Comparison of ENCODE assay signal across 1 cellular context in the genomic region with DNA sequence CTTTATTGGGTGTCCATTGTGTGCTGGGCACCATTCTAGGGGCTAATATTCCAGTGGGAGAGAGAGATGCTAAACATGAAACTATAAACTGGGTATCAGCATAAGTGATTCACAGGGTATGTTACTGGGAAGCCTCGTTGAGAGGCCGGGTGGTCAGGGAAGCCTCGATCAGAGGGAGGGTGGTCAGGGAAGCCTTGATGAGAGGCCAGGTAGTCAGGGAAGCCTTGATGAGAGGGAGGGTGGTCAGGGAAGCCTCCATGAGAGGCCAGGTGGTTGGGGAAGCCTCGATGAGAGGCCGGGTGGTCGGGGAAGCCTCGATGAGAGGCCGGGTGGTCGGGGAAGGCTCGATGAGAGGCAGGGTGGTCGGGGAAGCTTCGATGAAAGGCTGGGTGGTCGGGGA.
TF ChIP-seq lines count a peak whose summit lies in the region.

No MANE protein-coding gene starts in this region.

TF ChIP-seq in A549, 52 proteins besides CTCF, POLR2A, EP300 and RAD21 (continued from another document):
- TF ChIP-seq, protein P1, sequence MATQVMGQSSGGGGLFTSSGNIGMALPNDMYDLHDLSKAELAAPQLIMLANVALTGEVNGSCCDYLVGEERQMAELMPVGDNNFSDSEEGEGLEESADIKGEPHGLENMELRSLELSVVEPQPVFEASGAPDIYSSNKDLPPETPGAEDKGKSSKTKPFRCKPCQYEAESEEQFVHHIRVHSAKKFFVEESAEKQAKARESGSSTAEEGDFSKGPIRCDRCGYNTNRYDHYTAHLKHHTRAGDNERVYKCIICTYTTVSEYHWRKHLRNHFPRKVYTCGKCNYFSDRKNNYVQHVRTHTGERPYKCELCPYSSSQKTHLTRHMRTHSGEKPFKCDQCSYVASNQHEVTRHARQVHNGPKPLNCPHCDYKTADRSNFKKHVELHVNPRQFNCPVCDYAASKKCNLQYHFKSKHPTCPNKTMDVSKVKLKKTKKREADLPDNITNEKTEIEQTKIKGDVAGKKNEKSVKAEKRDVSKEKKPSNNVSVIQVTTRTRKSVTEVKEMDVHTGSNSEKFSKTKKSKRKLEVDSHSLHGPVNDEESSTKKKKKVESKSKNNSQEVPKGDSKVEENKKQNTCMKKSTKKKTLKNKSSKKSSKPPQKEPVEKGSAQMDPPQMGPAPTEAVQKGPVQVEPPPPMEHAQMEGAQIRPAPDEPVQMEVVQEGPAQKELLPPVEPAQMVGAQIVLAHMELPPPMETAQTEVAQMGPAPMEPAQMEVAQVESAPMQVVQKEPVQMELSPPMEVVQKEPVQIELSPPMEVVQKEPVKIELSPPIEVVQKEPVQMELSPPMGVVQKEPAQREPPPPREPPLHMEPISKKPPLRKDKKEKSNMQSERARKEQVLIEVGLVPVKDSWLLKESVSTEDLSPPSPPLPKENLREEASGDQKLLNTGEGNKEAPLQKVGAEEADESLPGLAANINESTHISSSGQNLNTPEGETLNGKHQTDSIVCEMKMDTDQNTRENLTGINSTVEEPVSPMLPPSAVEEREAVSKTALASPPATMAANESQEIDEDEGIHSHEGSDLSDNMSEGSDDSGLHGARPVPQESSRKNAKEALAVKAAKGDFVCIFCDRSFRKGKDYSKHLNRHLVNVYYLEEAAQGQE (IDR thresholded peaks at IDR 0.05), result no peak
